ENCODE assay signal across 22 cellular contexts in the genomic region with DNA sequence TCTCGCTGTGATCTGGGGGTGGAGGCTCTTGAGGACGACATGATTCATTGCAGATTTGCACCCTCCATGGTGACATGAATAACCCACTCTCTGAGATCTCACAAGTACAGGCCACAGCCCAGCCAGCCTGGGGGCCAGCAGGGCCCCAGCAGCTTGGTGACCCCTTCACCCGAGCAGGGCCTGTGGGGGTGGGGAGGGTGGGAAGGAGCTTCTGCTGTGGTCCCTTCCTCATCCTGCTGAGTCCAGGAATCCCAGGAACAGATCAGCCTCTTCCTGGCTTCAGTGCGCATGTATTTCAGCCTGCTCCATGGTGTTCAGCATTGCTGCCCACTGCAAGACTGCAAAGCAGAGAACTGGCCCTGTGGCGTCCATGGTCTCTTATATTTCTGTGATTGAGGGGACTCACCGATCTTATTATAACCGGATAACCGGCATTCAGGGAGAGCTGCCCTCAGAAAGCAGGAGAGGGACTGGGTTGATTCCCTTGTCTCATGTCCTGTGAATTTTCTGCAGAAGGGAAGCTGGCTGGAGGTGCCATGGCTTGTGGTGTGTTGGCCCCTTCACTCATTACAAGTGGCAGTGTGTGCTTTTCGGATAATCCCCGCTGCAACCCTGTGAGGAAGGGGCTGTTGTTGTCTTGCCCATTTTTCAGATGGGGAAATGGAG.
"Had no signal": no experiment of that assay in that cellular context is flagged by ENCODE, and none has a peak within 500 bp of the region (broad histone marks: within the 10 kb centered on the region; RNA-seq: fewer than 3 reads in every experiment).

No MANE protein-coding gene starts in this region.

- H3K4me1 Mint-ChIP-seq: activated CD4-positive, alpha-beta memory T cell treated with anti-CD3 and anti-CD28 coated beads, Interleukin-2, amount 10 ng/mL, durations not matched to agents 7 days and 5 days; activated CD4-positive, alpha-beta T cell treated with anti-CD3 and anti-CD28 coated beads, Interleukin-2, amount 10 ng/mL, durations not matched to agents 7 days and 5 days had no signal

- H3K79me2 ChIP-seq: hepatocyte, parathyroid adenoma had no signal

- DNase-seq: activated CD4-positive, alpha-beta memory T cell treated with anti-CD3 and anti-CD28 coated beads, Interleukin-2, amount 10 ng/mL, durations not matched to agents 7 days and 5 days; activated CD4-positive, alpha-beta T cell treated with anti-CD3 and anti-CD28 coated beads for 1 hour; activated CD4-positive, alpha-beta T cell treated with anti-CD3 and anti-CD28 coated beads, Interleukin-2, amount 10 ng/mL, durations not matched to agents 7 days and 5 days; activated naive CD4-positive, alpha-beta T cell; activated T-cell treated with anti-CD3 and anti-CD28 coated beads, Interleukin-2, amount 50 U/mL, for 48 hours; anterior cingulate cortex; effector memory CD4-positive, alpha-beta T cell; erythroblast; gastrocnemius medialis; glutamatergic neuron; mesendoderm; nephron progenitor cell; stimulated activated CD4-positive, alpha-beta T cell treated with anti-CD3 and anti-CD28 coated beads, Interleukin-2, amount 100 ng/mL, for 48 hours; stimulated activated naive CD4-positive, alpha-beta T cell treated with Interleukin-2 at 50 U/mL for 16 hours; T-helper 2 cell had no signal

- H2AFZ ChIP-seq: hepatocyte, parathyroid adenoma had no signal

- H3K4me3 ChIP-seq: gastrocnemius medialis, hepatocyte, lung, right atrium auricular region, tibial nerve had no signal

- ATAC-seq: gastrocnemius medialis, WTC11 had no signal

- H3K9me3 Mint-ChIP-seq: activated CD4-positive, alpha-beta memory T cell treated with anti-CD3 and anti-CD28 coated beads, Interleukin-2, amount 10 ng/mL, durations not matched to agents 7 days and 5 days; activated CD4-positive, alpha-beta T cell treated with anti-CD3 and anti-CD28 coated beads, Interleukin-2, amount 10 ng/mL, durations not matched to agents 7 days and 5 days; nephron progenitor cell; WTC11 had no signal

- H3K4me1 ChIP-seq: gastrocnemius medialis, parathyroid adenoma, right atrium auricular region had no signal

- H3K4me2 ChIP-seq: hepatocyte had no signal

- H3K9ac ChIP-seq: parathyroid adenoma had no signal

- H3K4me3 Mint-ChIP-seq: activated CD4-positive, alpha-beta memory T cell treated with anti-CD3 and anti-CD28 coated beads, Interleukin-2, amount 10 ng/mL, durations not matched to agents 7 days and 5 days; activated CD4-positive, alpha-beta T cell treated with anti-CD3 and anti-CD28 coated beads, Interleukin-2, amount 10 ng/mL, durations not matched to agents 7 days and 5 days; activated naive CD8-positive, alpha-beta T cell; nephron progenitor cell; WTC11 had no signal

- H3K36me3 Mint-ChIP-seq: activated naive CD8-positive, alpha-beta T cell; WTC11 had no signal

- H3K27me3 ChIP-seq: hepatocyte, right atrium auricular region, tibial nerve had no signal

- H3K9me3 ChIP-seq: gastrocnemius medialis, right atrium auricular region, tibial nerve had no signal

- H3K27ac ChIP-seq: gastrocnemius medialis, hepatocyte, parathyroid adenoma, right atrium auricular region, tibial nerve had no signal

- H3K36me3 ChIP-seq: gastrocnemius medialis, right atrium auricular region, tibial nerve had no signal

- H3K27ac Mint-ChIP-seq: activated CD4-positive, alpha-beta memory T cell treated with anti-CD3 and anti-CD28 coated beads, Interleukin-2, amount 10 ng/mL, durations not matched to agents 7 days and 5 days; activated CD4-positive, alpha-beta T cell treated with anti-CD3 and anti-CD28 coated beads, Interleukin-2, amount 10 ng/mL, durations not matched to agents 7 days and 5 days; activated naive CD8-positive, alpha-beta T cell; nephron progenitor cell; WTC11 had no signal
